Comparison of ENCODE assay signal across 11 cellular contexts in genomic region chr2:100733344-100734187, GRCh38.
DNase-seq lines count a peak whose midpoint lies in the region; ATAC-seq, FAIRE-seq and TF ChIP-seq lines count a peak whose summit lies in the region.
"Had no signal": no experiment of that assay in that cellular context is flagged by ENCODE, and none has a peak within 500 bp of the region (broad histone marks: within the 10 kb centered on the region; RNA-seq: fewer than 3 reads in every experiment).

No MANE protein-coding gene starts in this region.

- ATAC-seq in HepG2 (peak; percentile 83), GM18520 (IDR thresholded peaks at IDR 0.05; ENCODE audit: unreplicated experiment) (no peak), HG03469 (IDR thresholded peaks at IDR 0.05; ENCODE audit: unreplicated experiment) (no peak)

- intact Hi-C loops in A673 (cut with micrococcal nuclease; ENCODE audit: unreplicated experiment) (loop anchor here (5.0 kb wide), 1 partner anchor 84 kb away; no protein-coding TSS in a partner anchor), HepG2 (cut with micrococcal nuclease; ENCODE audit: unreplicated experiment) (no loop called here)

- H3K9me3 Mint-ChIP-seq in activated CD4-positive, alpha-beta T cell treated with anti-CD3 and anti-CD28 coated beads, Interleukin-2, amount 10 ng/mL, durations not matched to agents 7 days and 5 days = no peaks in the 10 kb centered on the region

- H3K9ac ChIP-seq in HepG2 (ENCODE audit: insufficient read depth, low read depth, low read length) (no peak overlapping the region), Karpas-422 (ENCODE audit: low read length) (no peak overlapping the region)

- H3K4me1 ChIP-seq in A673 (ENCODE audit: insufficient read depth, low read length, poor library complexity, severe bottlenecking) (peaks cover 9% of the 10 kb centered on the region), HepG2 (ENCODE audit: insufficient read depth, low read length) (peaks cover 34% of the 10 kb centered on the region), Karpas-422 (ENCODE audit: low read length) (no peaks in the 10 kb centered on the region)

- H3K36me3 ChIP-seq in A673 (ENCODE audit: insufficient read depth, low read length, poor library complexity, severe bottlenecking) (no peaks in the 10 kb centered on the region), MG63 (no peaks in the 10 kb centered on the region), bronchial epithelial cell (ENCODE audit: control insufficient read depth, insufficient read depth, low read length) (no peaks in the 10 kb centered on the region), HepG2 (replicated peaks in 1 of 2; ENCODE audit: control insufficient read depth in 1 of 2, insufficient read depth in 2 of 2, low read length in 2 of 2) (no peaks in the 10 kb centered on the region), Karpas-422 (ENCODE audit: insufficient read depth, low read length) (no peaks in the 10 kb centered on the region)

- peak; percentile 36 for FAIRE-seq in bronchial epithelial cell (lab: Jason Lieb, UNC)
- no peak for FAIRE-seq in HepG2 (lab: Jason Lieb, UNC)

- H3K79me2 ChIP-seq in HepG2 (ENCODE audit: insufficient read depth, low read length) (no peaks in the 10 kb centered on the region), Karpas-422 (ENCODE audit: low read length) (no peaks in the 10 kb centered on the region)

- no peak for TF ChIP-seq POLR2A in HepG2 (IDR thresholded peaks at IDR 0.05; ENCODE audit: insufficient read depth in 1 of 2, low read depth in 2 of 2, low read length in 2 of 2)

- H3K4me3 ChIP-seq in A673 (ENCODE audit: low read depth, low read length, poor library complexity, severe bottlenecking) (no peak overlapping the region), MG63 (no peak overlapping the region), bronchial epithelial cell (ENCODE audit: low read depth, low read length) (no peak overlapping the region), HepG2 (replicated peaks in 1 of 3; ENCODE audit: insufficient read depth in 1 of 3, low read depth in 2 of 3, low read length in 3 of 3) (no peak overlapping the region; a peak in 1 of 6 replicates), Karpas-422 (ENCODE audit: low read length) (no peak overlapping the region)

- H3K27me3 ChIP-seq in A673 (replicated peaks; ENCODE audit: insufficient read depth, low read depth, low read length, poor library complexity) (no peaks in the 10 kb centered on the region), MG63 (no peaks in the 10 kb centered on the region), bronchial epithelial cell (ENCODE audit: control insufficient read depth, insufficient read depth, low read length) (no peaks in the 10 kb centered on the region), HepG2 (ENCODE audit: control insufficient read depth in 1 of 2, insufficient read depth in 2 of 2, low read length in 2 of 2) (no peaks in the 10 kb centered on the region), Karpas-422 (ENCODE audit: low read length) (no peaks in the 10 kb centered on the region)

- H3K4me1 Mint-ChIP-seq in activated CD4-positive, alpha-beta T cell treated with anti-CD3 and anti-CD28 coated beads, Interleukin-2, amount 10 ng/mL, durations not matched to agents 7 days and 5 days = no peaks in the 10 kb centered on the region
- H3K4me1 Mint-ChIP-seq: B cell had no signal

- H2AFZ ChIP-seq in HepG2 (ENCODE audit: low read length) = peak overlapping the region; percentile 20
- H2AFZ ChIP-seq in Karpas-422 (ENCODE audit: low read length) = no peak overlapping the region

- H4K20me1 ChIP-seq in HepG2 (ENCODE audit: insufficient read depth, low read length) (no peaks in the 10 kb centered on the region), Karpas-422 (ENCODE audit: insufficient read depth, low read depth, low read length) (no peaks in the 10 kb centered on the region)

- no peak overlapping the region for H3K27ac Mint-ChIP-seq in activated CD4-positive, alpha-beta T cell treated with anti-CD3 and anti-CD28 coated beads, Interleukin-2, amount 10 ng/mL, durations not matched to agents 7 days and 5 days
- H3K27ac Mint-ChIP-seq: B cell had no signal

- WGBS in HepG2 (ENCODE audit: low lambda C conversion rate) = 24% methylated on average over 12 of the region's 12 CpGs

- DNase-seq in A673 (ENCODE audit: low spot score) = peak; percentile 76
- DNase-seq in MG63 = peak; percentile 51
- DNase-seq in bronchial epithelial cell (ENCODE audit: low read depth) = peak; percentile 41
- peak; percentile 37 for DNase-seq in HepG2 (ENCODE audit: low spot score)
- DNase-seq in Karpas-422 = no peak
- no peak for DNase-seq in activated CD4-positive, alpha-beta T cell treated with anti-CD3 and anti-CD28 coated beads, Interleukin-2, amount 10 ng/mL, durations not matched to agents 7 days and 5 days
- DNase-seq: cerebellar nuclear complex, NCI-H510A had no signal

- no peak for TF ChIP-seq EP300 in HepG2 (IDR thresholded peaks at IDR 0.05; ENCODE audit: low read depth in 2 of 2, low read length in 2 of 2)
- TF ChIP-seq EP300 in HepG2 (CRISPR knock-in tag; IDR thresholded peaks at IDR 0.05; ENCODE audit: borderline replicate concordance) = no peak

- H3K9me2 ChIP-seq in Karpas-422 (replicated peaks; ENCODE audit: insufficient read depth, low read length) = no peaks in the 10 kb centered on the region

- H3K4me3 Mint-ChIP-seq in activated CD4-positive, alpha-beta T cell treated with anti-CD3 and anti-CD28 coated beads, Interleukin-2, amount 10 ng/mL, durations not matched to agents 7 days and 5 days = no peak overlapping the region
- H3K4me3 Mint-ChIP-seq: B cell had no signal

- BruUV-seq in A673 (replicated peaks; lab: Mats Ljungman, UMichigan) = no TSS peak
- BruUV-seq in HepG2 (replicated peaks; lab: Mats Ljungman, UMichigan) = no TSS peak

- no peak for TF ChIP-seq RAD21 in HepG2 (CRISPR knock-in tag; IDR thresholded peaks at IDR 0.05)

- H3K4me2 ChIP-seq in HepG2 (ENCODE audit: low read depth, low read length) (peak overlapping the region; percentile 41), Karpas-422 (ENCODE audit: low read depth, low read length, poor library complexity, severe bottlenecking) (no peak overlapping the region)

- POLR2A ChIA-PET in A673 (lab: Charles Lee; ENCODE audit: low non-redundant PET) (interaction anchor here (0.5 kb wide), 1 partner anchor 9 kb away, joined by 3 read pairs; no protein-coding TSS in a partner anchor), HepG2 (lab: Yijun Ruan, JAX) (interaction anchor here (0.8 to 1.0 kb wide), 2 partner anchors 90 to 268 kb away, joined by 3 to 4 read pairs; partner anchors contain the start of gene RPL31)
- POLR2A ChIA-PET in activated CD4-positive, alpha-beta T cell treated with anti-CD3 and anti-CD28 coated beads, Interleukin-2, amount 10 ng/mL, durations not matched to agents 7 days and 5 days (lab: Charles Lee) = no interaction called here

- H3K27me3 Mint-ChIP-seq in activated CD4-positive, alpha-beta T cell treated with anti-CD3 and anti-CD28 coated beads, Interleukin-2, amount 10 ng/mL, durations not matched to agents 7 days and 5 days = peaks cover 17% of the 10 kb centered on the region

- in situ Hi-C loops in HepG2 (cut with HindIII; ENCODE audit: extremely low pct_ligation_motif_present, low pct_unique_long_range_greater_than_20kb) = loop anchor here (5.0 kb wide), 2 partner anchors 89 to 249 kb away; partner anchors contain the start of gene NPAS2

- H3K27ac ChIP-seq in A673 (ENCODE audit: low read depth, low read length, poor library complexity, severe bottlenecking) (no peak overlapping the region), HepG2 (ENCODE audit: extremely low read length, insufficient read depth, low read length) (no peak overlapping the region), Karpas-422 (ENCODE audit: low read length) (no peak overlapping the region)

- CTCF ChIA-PET in A673 (lab: Charles Lee) = no interaction called here
- CTCF ChIA-PET in HepG2 (lab: Yijun Ruan, JAX; ENCODE audit: low intra/inter-chr PET ratio, low total read pairs) = interaction anchor here (0.9 to 1.5 kb wide), 2 partner anchors 85 to 251 kb away, joined by 4 to 6 read pairs; no protein-coding TSS in a partner anchor
- CTCF ChIA-PET in activated CD4-positive, alpha-beta T cell treated with anti-CD3 and anti-CD28 coated beads, Interleukin-2, amount 10 ng/mL, durations not matched to agents 7 days and 5 days (lab: Charles Lee) = no interaction called here

- no peaks in the 10 kb centered on the region for H3K36me3 Mint-ChIP-seq in activated CD4-positive, alpha-beta T cell treated with anti-CD3 and anti-CD28 coated beads, Interleukin-2, amount 10 ng/mL, durations not matched to agents 7 days and 5 days (ENCODE audit: low read depth)

- TF ChIP-seq CTCF in A673 (conservative IDR thresholded peaks at IDR 0.05; ENCODE audit: low read depth, low read length) (no peak), bronchial epithelial cell (IDR thresholded peaks at IDR 0.05; ENCODE audit: insufficient read depth, low read length, severe bottlenecking) (no peak), HepG2 (CRISPR knock-in tag; IDR thresholded peaks at IDR 0.05) (no peak)

- no peaks in the 10 kb centered on the region for H3K9me3 ChIP-seq in A673 (ENCODE audit: low read depth, low read length, poor library complexity, severe bottlenecking)
- H3K9me3 ChIP-seq in MG63 = no peaks in the 10 kb centered on the region
- peaks cover 10% of the 10 kb centered on the region for H3K9me3 ChIP-seq in HepG2 (ENCODE audit: low read length)
- H3K9me3 ChIP-seq in Karpas-422 (ENCODE audit: low read length) = no peaks in the 10 kb centered on the region

TF ChIP-seq in HepG2, 621 proteins besides CTCF, POLR2A, EP300 and RAD21 (continues in another document):
- TF ChIP-seq RAD51 (IDR thresholded peaks at IDR 0.05; ENCODE audit: borderline replicate concordance) = no peak
- no peak for TF ChIP-seq ZNF83 (CRISPR knock-in tag; IDR thresholded peaks at IDR 0.05; ENCODE audit: borderline replicate concordance)
- no peak for TF ChIP-seq HNRNPUL1 (IDR thresholded peaks at IDR 0.05; ENCODE audit: low read depth, low read length)
- TF ChIP-seq IRF1 (CRISPR knock-in tag; IDR thresholded peaks at IDR 0.05; ENCODE audit: low read depth) = no peak
- 0 out of 2 replicates have a peak, but pooled peaks have one; percentile 26 for TF ChIP-seq MYPOP (CRISPR knock-in tag; IDR thresholded peaks at IDR 0.05)

Comparison
In these comparisons a context has a peak if more than half of its experiments do, and no peak if none do; other contexts are left out.
1. DNase-seq: peak in A673 (single experiment), MG63 (single experiment), bronchial epithelial cell (single experiment) and HepG2 (single experiment); none in Karpas-422 (single experiment) and activated CD4-positive, alpha-beta T cell treated with anti-CD3 and anti-CD28 coated beads, Interleukin-2, amount 10 ng/mL, durations not matched to agents 7 days and 5 days (single experiment).